8 cellular contexts compared by ENCODE assay signal in the genomic region with DNA sequence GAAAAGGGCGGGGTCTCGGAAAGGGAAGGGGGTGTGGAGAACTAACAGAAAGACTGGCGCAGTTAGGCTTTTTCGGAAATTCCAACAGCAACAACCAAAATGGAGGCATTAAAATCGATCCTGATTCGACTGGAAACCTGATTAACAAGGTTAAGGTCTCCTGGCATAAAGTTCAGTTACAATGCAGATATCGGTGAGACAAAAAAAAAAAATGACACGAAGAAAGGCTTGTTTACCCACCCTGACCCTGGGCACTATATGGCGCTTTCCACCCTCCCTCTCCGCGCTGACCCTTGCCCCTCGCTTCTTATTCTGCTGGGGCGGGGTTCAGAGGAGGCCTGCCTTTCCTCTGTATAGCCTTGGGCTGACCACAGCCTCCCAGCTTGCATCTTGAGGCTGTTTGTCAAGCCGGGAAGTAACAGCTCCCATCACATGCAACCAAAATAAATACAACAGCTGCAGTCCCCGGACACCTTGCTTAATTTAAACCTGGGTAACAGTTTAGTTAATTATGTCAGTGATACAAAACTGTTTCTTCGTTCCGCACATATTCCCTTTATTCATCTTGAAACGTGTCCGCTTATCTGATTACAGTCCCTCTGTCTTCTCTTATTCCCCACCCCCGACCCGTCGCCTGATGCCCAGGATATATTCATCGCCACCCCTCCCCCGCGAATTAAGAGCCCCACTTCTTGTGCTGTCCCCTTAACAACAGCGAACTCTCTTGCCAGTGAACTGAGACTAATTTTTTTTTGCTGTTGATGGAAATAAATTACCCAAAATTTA. TPM values are rescaled to one million over a fixed set of nuclear protein-coding genes. Genes with fewer than 3 reads are reported as not detected.
DNase-seq lines count a peak whose midpoint lies in the region; ATAC-seq and TF ChIP-seq lines count a peak whose summit lies in the region.

No MANE protein-coding gene starts in this region.

- peak overlapping the region; percentile 69 for H3K4me2 ChIP-seq in parathyroid adenoma (ENCODE audit: low read length)

- H3K9me3 ChIP-seq in SK-N-MC (ENCODE audit: low read depth, low read length) (no peaks in the 10 kb centered on the region), adrenal gland (replicated peaks in 1 of 3) (no peaks in the 10 kb centered on the region), heart left ventricle (peaks cover 0 to 7% (median 0%) of the 10 kb centered on the region in 12 donors), parathyroid adenoma (ENCODE audit: control insufficient read depth, low read length) (no peaks in the 10 kb centered on the region)

- TF ChIP-seq POLR2A in adrenal gland (IDR thresholded peaks at IDR 0.05) (peak; percentile 35 to 54), heart left ventricle (IDR thresholded peaks at IDR 0.05) (peak in 1 of 2 donors; percentile 55)

- WGBS in adrenal gland, 4 donors: 0 to 2% (median 1%) methylated on average over 23 to 26 of the region's 26 CpGs
- 0 to 2% (median 1%) methylated on average over 26 of the region's 26 CpGs for WGBS in heart left ventricle, 4 donors

- peak; percentile 76 for DNase-seq in CD1c-positive myeloid dendritic cell (ENCODE audit: extremely low spot score)
- DNase-seq in HUDEP-2 (lab: John Stamatoyannopoulos, UW; ENCODE audit: unreplicated experiment in 76 of 76): peak in 61 of 76 experiments; percentile 8 to 72 (median 44)
- DNase-seq in SK-N-MC (ENCODE audit: low read depth, low spot score): no peak
- peak; percentile 81 to 91 (median 85) for DNase-seq in adrenal gland
- DNase-seq in heart left ventricle: peak; percentile 77 to 87 (median 82)

- H2AFZ ChIP-seq in parathyroid adenoma: peak overlapping the region; percentile 92

- H3K27ac ChIP-seq in SK-N-MC: peak overlapping the region; percentile 88
- peak overlapping the region; percentile 89 to 99 (median 98) for H3K27ac ChIP-seq in adrenal gland
- H3K27ac ChIP-seq in heart left ventricle: peak overlapping the region; percentile 93 to 100 (median 99)
- H3K27ac ChIP-seq in parathyroid adenoma: peak overlapping the region; percentile 98

- TF ChIP-seq CTCF in adrenal gland (IDR thresholded peaks at IDR 0.05) (no peak), heart left ventricle (IDR thresholded peaks at IDR 0.05) (peak in 1 of 12 donors; percentile 1), parathyroid adenoma (IDR thresholded peaks at IDR 0.05) (no peak)

- H3K27me3 ChIP-seq in adrenal gland (no peaks in the 10 kb centered on the region), heart left ventricle (no peaks in the 10 kb centered on the region), parathyroid adenoma (ENCODE audit: control insufficient read depth, insufficient read depth, low read length) (no peaks in the 10 kb centered on the region)

- peaks cover 18% of the 10 kb centered on the region for H3K79me2 ChIP-seq in parathyroid adenoma

- intact Hi-C loops in adrenal gland (cut with DNase I) (no loop called here), heart left ventricle (cut with DNase I) (loop anchor here in 3 of 10 donors (1.0 to 10.0 kb wide), 3 partner anchors 63 to 686 kb away; no protein-coding TSS in a partner anchor)

- ATAC-seq in GM19397 (IDR thresholded peaks at IDR 0.05; ENCODE audit: unreplicated experiment) (peak; percentile 13), heart left ventricle (peak; percentile 51 to 63 (median 54)), HG03457 (IDR thresholded peaks at IDR 0.05; ENCODE audit: unreplicated experiment) (no peak)

- peak overlapping the region; percentile 90 for H3K9ac ChIP-seq in SK-N-MC (ENCODE audit: insufficient read length)
- H3K9ac ChIP-seq in parathyroid adenoma: peak overlapping the region; percentile 46

- H3K4me3 ChIP-seq in SK-N-MC (peak overlapping the region; percentile 93), adrenal gland (peak overlapping the region in 2 of 4 donors; percentile 31 to 76), heart left ventricle (peak overlapping the region; percentile 24 to 95 (median 84)), parathyroid adenoma (ENCODE audit: low read depth, low read length) (peak overlapping the region; percentile 76)

- H3K4me1 ChIP-seq in adrenal gland (replicated peaks in 1 of 2) (peaks cover 6 to 43% of the 10 kb centered on the region in 2 donors), heart left ventricle (peaks cover 9 to 49% (median 37%) of the 10 kb centered on the region in 12 donors), parathyroid adenoma (peaks cover 12% of the 10 kb centered on the region)

- H3K36me3 ChIP-seq in SK-N-MC (ENCODE audit: insufficient read depth, low read length) (peaks cover under 1% of the 10 kb centered on the region; the same call in 1 of the 2 replicates), adrenal gland (replicated peaks in 1 of 2) (no peaks in the 10 kb centered on the region), heart left ventricle (no peaks in the 10 kb centered on the region), parathyroid adenoma (ENCODE audit: control insufficient read depth, insufficient read depth, low read length) (no peaks in the 10 kb centered on the region)

RNA-seq across cellular contexts. Expression of a gene that starts 0.8 kb away (rescaled TPM):
- 100 to 1,000 TPM in 4 of 8 donors, 10 to 100 TPM in 4; 65.1 to 126 (median 101) TPM for total RNA-seq in adrenal gland
- 100 to 1,000 TPM in 1 of 3 donors, 10 to 100 TPM in 2; 16.7 to 134 (median 22.6) TPM for polyA plus RNA-seq in adrenal gland
- 100 to 1,000 TPM in 1 of 9 donors, 10 to 100 TPM in 8; 62.0 to 108 (median 87.9) TPM for total RNA-seq in heart left ventricle
- 10 to 100 TPM; 19.0 to 59.8 TPM for polyA plus RNA-seq in heart left ventricle
